8 cellular contexts compared by ENCODE assay signal in the genomic region with DNA sequence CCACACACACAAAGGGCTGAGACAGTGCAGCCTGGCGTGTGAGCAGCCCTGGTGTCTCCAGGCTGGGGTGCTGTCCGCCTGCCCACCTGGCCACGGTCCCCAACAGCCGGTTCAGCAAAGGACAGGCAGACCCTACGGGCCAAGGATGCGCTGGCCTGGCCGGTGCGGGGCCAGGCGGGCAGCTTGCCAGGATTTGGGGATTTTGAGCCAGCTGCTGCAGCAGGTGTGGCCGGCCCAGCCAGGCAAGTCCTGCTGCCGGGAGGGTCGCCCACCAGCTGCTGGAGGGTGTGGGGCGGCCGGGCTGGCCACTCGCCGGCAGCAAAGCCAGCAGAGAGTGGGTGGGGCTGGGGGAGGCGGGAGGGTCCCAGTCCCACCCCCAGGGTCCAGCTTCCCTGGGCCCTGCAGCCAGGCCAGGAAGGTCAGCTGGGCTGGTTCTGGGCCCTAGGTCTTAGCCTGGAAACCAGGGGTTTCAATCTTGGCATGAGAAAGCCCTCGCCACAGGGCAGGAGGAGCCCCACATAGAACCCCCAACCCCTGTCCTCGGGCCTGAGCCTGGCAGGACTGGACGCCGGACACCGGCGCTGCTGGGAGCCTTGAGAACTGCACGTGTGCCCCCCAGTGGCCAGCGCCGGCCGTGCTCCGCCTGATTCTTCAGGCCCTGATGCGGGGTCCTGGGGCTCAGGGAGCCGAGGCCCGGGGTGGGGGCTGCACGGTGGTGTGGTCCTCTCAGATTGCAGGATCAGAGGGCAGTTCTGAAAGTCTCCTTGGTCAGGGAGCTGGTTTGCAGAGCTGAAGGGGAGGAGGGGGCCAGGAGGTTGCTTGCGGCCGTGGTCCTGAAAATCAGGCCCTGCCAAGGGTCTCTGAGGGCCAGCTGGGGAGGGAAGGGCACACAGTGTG. TPM values are rescaled to one million over a fixed set of nuclear protein-coding genes. Genes with fewer than 3 reads are reported as not detected.
DNase-seq lines count a peak whose midpoint lies in the region; ATAC-seq and TF ChIP-seq lines count a peak whose summit lies in the region.

No MANE protein-coding gene starts in this region.

- no peak overlapping the region for H3K4me3 ChIP-seq in ovary

- TF ChIP-seq EP300 in ovary (IDR thresholded peaks at IDR 0.05), result no peak

- intact Hi-C loops in ovary (cut with DNase I), result loop anchor here in 2 of 4 donors (10.0 kb wide), 1 partner anchor 240 kb away; no protein-coding TSS in a partner anchor

- H3K27me3 ChIP-seq in ovary, result no peaks in the 10 kb centered on the region

- no peaks in the 10 kb centered on the region for H3K4me1 ChIP-seq in ovary (ENCODE audit: insufficient read depth)

- no peak for ATAC-seq in HG02938 (IDR thresholded peaks at IDR 0.05; ENCODE audit: unreplicated experiment)

- no peaks in the 10 kb centered on the region for H3K9me3 ChIP-seq in ovary

- DNase-seq in DMS114 treated with DMSO at 0.1 percent for 48 hours (lab: John Stamatoyannopoulos, UW; ENCODE audit: unreplicated experiment) (peak; percentile 6), HuH-7.5 (ENCODE audit: low spot score) (peak; percentile 88), activated T-cell treated with anti-CD3 and anti-CD28 coated beads for 1 hour (ENCODE audit: low read depth) (peak; percentile 17), fibroblast of the conjunctiva (ENCODE audit: low read depth) (peak; percentile 23), ovary (peak in 3 of 5 donors; percentile 39 to 67 (median 58)), NCI-H2171 (lab: John Stamatoyannopoulos, UW) (no peak), T-helper 1 cell (no peak)

- no peaks in the 10 kb centered on the region for H3K36me3 ChIP-seq in ovary

- 7 to 10% (median 9%) methylated on average over 27 to 34 of the region's 34 CpGs for WGBS in ovary, 3 donors

- no peak for TF ChIP-seq POLR2A in ovary (IDR thresholded peaks at IDR 0.05)

- H3K27ac ChIP-seq in ovary, result no peak overlapping the region

- peak; percentile 11 to 46 (median 17) for TF ChIP-seq CTCF in ovary (IDR thresholded peaks at IDR 0.05)

RNA-seq across cellular contexts. Expression of gene SSTR5, which starts 17.6 kb away (rescaled TPM):
- not detected for total RNA-seq in ovary
- polyA plus RNA-seq in ovary, result not detected

RNA-seq across cellular contexts. Expression of gene C1QTNF8, which starts 41.1 kb away (rescaled TPM):
- under 1 TPM in 1 of 7 donors, not detected in 6; 0.80 TPM for total RNA-seq in ovary
- not detected for polyA plus RNA-seq in ovary

Comparison
In these comparisons a context has a peak if more than half of its experiments do, and no peak if none do; other contexts are left out.
1. DNase-seq: peak in DMS114 treated with DMSO at 0.1 percent for 48 hours (single experiment), HuH-7.5 (single experiment), activated T-cell treated with anti-CD3 and anti-CD28 coated beads for 1 hour (single experiment), fibroblast of the conjunctiva (single experiment) and ovary (3 of 5); none in NCI-H2171 (single experiment) and T-helper 1 cell (0 of 5).